In the genomic region with DNA sequence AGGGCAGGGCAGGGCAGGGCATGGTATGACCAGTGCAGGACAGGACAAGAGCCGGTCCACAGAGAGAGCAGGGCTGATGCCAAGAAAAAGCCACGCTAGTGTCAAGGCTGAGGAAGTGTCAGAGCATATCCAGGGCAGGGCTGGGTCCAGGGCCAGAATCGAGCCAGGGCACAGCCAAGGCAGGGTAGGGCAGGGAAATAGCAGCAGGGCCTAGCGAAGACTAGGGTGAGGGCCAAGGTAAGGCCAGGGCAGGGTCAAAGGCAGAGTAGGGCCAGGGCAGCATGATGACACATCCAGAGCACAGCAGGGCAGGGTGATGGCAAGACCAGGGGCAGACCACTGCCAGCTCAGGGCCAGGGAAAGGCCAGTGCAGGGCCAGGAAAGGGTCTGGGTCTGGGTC, we compare ENCODE assay signal across 4 cellular contexts. TPM values are rescaled to one million over a fixed set of nuclear protein-coding genes. Genes with fewer than 3 reads are reported as not detected.
"Had no signal": no experiment of that assay in that cellular context is flagged by ENCODE, and none has a peak within 500 bp of the region (broad histone marks: within the 10 kb centered on the region; RNA-seq: fewer than 3 reads in every experiment).

No MANE protein-coding gene starts in this region.

RNA-seq across cellular contexts. Expression of a gene that starts 49.7 kb away (rescaled TPM):
- total RNA-seq: LHCN-M2, M059J, MCF 10A, NCI-H460 had no signal
